Comparison of ENCODE assay signal across 17 cellular contexts in genomic region chr3:138232705-138233364, GRCh38. TPM values are rescaled to one million over a fixed set of nuclear protein-coding genes. Genes with fewer than 3 reads are reported as not detected.
A peak's percentile ranks its signal among the peaks of the same experiment; 100 is the strongest.
DNase-seq lines count a peak whose midpoint lies in the region; ATAC-seq, FAIRE-seq and TF ChIP-seq lines count a peak whose summit lies in the region.
"Had no signal": no experiment of that assay in that cellular context is flagged by ENCODE, and none has a peak within 500 bp of the region (broad histone marks: within the 10 kb centered on the region; RNA-seq: fewer than 3 reads in every experiment).

No MANE protein-coding gene starts in this region.

- POLR2A ChIA-PET in HepG2 (lab: Yijun Ruan, JAX) = no interaction called here

- no peak for FAIRE-seq in HepG2 (lab: Jason Lieb, UNC)
- FAIRE-seq: GM12878, GM19239, H1 had no signal

- no peaks in the 10 kb centered on the region for H4K20me1 ChIP-seq in HepG2 (ENCODE audit: insufficient read depth, low read length)

- no peak overlapping the region for H3K9ac ChIP-seq in HepG2 (ENCODE audit: insufficient read depth, low read depth, low read length)
- H3K9ac ChIP-seq: BLaER1 had no signal

- in situ Hi-C loops in HepG2 (cut with HindIII; ENCODE audit: extremely low pct_ligation_motif_present, low pct_unique_long_range_greater_than_20kb) = no loop called here

- H3K9me3 ChIP-seq in right cardiac atrium (ENCODE audit: control insufficient read depth, low read length) (no peaks in the 10 kb centered on the region), HepG2 (ENCODE audit: low read length) (no peaks in the 10 kb centered on the region), right lobe of liver (no peaks in the 10 kb centered on the region)
- H3K9me3 ChIP-seq: BLaER1, HAP-1 had no signal

- TF ChIP-seq RAD21 in HepG2 (CRISPR knock-in tag; IDR thresholded peaks at IDR 0.05) = no peak

- no peaks in the 10 kb centered on the region for H3K79me2 ChIP-seq in HepG2 (ENCODE audit: insufficient read depth, low read length)

- intact Hi-C loops in Right ventricle myocardium superior (cut with DNase I) (no loop called here), right cardiac atrium (cut with DNase I) (no loop called here), HepG2 (cut with micrococcal nuclease; ENCODE audit: unreplicated experiment) (no loop called here), right lobe of liver (cut with DNase I) (no loop called here)

- H3K27me3 Mint-ChIP-seq in central memory CD8-positive, alpha-beta T cell = no peaks in the 10 kb centered on the region
- H3K27me3 Mint-ChIP-seq: CD4-positive, alpha-beta memory T cell had no signal

- ATAC-seq in Right ventricle myocardium superior (ENCODE audit: poor library complexity) (peak; percentile 53), right cardiac atrium (no peak), HepG2 (no peak), right lobe of liver (no peak)
- ATAC-seq in central memory CD8-positive, alpha-beta T cell (replicated peaks; ENCODE audit: extremely low read depth, poor library complexity, severe bottlenecking) = no peak
- ATAC-seq: GM12878 had no signal

- 64% methylated on average over 4 of the region's 4 CpGs for WGBS in right cardiac atrium
- 96% methylated on average over 4 of the region's 4 CpGs for WGBS in HepG2 (ENCODE audit: low lambda C conversion rate)
- WGBS in right lobe of liver (ENCODE audit: insufficient coverage, low coverage, low lambda C conversion rate, missing lambda C conversion rate) = 98% methylated on average over 4 of the region's 4 CpGs

- CTCF ChIA-PET in HepG2 (lab: Yijun Ruan, JAX; ENCODE audit: low intra/inter-chr PET ratio, low total read pairs) = no interaction called here

- H2AFZ ChIP-seq in HepG2 (ENCODE audit: low read length) = no peak overlapping the region

- peaks cover 46% of the 10 kb centered on the region for H3K36me3 Mint-ChIP-seq in central memory CD8-positive, alpha-beta T cell (ENCODE audit: insufficient read depth)

- peaks cover 10 to 59% of the 10 kb centered on the region in 2 experiments for H3K36me3 ChIP-seq in HepG2 (replicated peaks in 1 of 2; ENCODE audit: control insufficient read depth in 1 of 2, insufficient read depth in 2 of 2, low read length in 2 of 2)
- peaks cover 0 to 44% (median 4%) of the 10 kb centered on the region in 4 donors for H3K36me3 ChIP-seq in right lobe of liver

- no peaks in the 10 kb centered on the region for H3K9me3 Mint-ChIP-seq in central memory CD8-positive, alpha-beta T cell
- H3K9me3 Mint-ChIP-seq: CD4-positive, alpha-beta memory T cell had no signal

- no TSS peak for BruUV-seq in HepG2 (replicated peaks; lab: Mats Ljungman, UMichigan)

- H3K4me3 Mint-ChIP-seq in central memory CD8-positive, alpha-beta T cell = no peak overlapping the region
- H3K4me3 Mint-ChIP-seq: CD14-positive monocyte; CD4-positive, alpha-beta memory T cell had no signal

- TF ChIP-seq EP300 in HepG2 (IDR thresholded peaks at IDR 0.05; ENCODE audit: low read depth in 2 of 2, low read length in 2 of 2) (no peak), HepG2 (CRISPR knock-in tag; IDR thresholded peaks at IDR 0.05; ENCODE audit: borderline replicate concordance) (no peak)

- H3K4me1 ChIP-seq in right cardiac atrium (ENCODE audit: control insufficient read depth, insufficient read depth, low read length) = no peaks in the 10 kb centered on the region
- H3K4me1 ChIP-seq in HepG2 (ENCODE audit: insufficient read depth, low read length) = no peaks in the 10 kb centered on the region
- no peaks in the 10 kb centered on the region for H3K4me1 ChIP-seq in right lobe of liver
- H3K4me1 ChIP-seq: BLaER1, HAP-1 had no signal

- TF ChIP-seq CTCF in HepG2 (CRISPR knock-in tag; IDR thresholded peaks at IDR 0.05) (no peak), right lobe of liver (IDR thresholded peaks at IDR 0.05) (no peak)

- peak overlapping the region; percentile 35 for H3K27ac Mint-ChIP-seq in central memory CD8-positive, alpha-beta T cell (ENCODE audit: low read depth)
- H3K27ac Mint-ChIP-seq: CD4-positive, alpha-beta memory T cell had no signal

- no peaks in the 10 kb centered on the region for H3K27me3 ChIP-seq in right cardiac atrium (ENCODE audit: control insufficient read depth, insufficient read depth)
- H3K27me3 ChIP-seq in HepG2 (ENCODE audit: control insufficient read depth in 1 of 2, insufficient read depth in 2 of 2, low read length in 2 of 2) = no peaks in the 10 kb centered on the region
- H3K27me3 ChIP-seq in right lobe of liver = no peaks in the 10 kb centered on the region
- H3K27me3 ChIP-seq: BLaER1 had no signal

- H3K27ac ChIP-seq in right cardiac atrium (ENCODE audit: low read length) = no peak overlapping the region
- no peak overlapping the region for H3K27ac ChIP-seq in HepG2 (ENCODE audit: extremely low read length, insufficient read depth, low read length)
- no peak overlapping the region for H3K27ac ChIP-seq in right lobe of liver
- H3K27ac ChIP-seq: BLaER1 had no signal

- H3K4me2 ChIP-seq in HepG2 (ENCODE audit: low read depth, low read length) = no peak overlapping the region
- H3K4me2 ChIP-seq: BLaER1 had no signal

- TF ChIP-seq POLR2A in HepG2 (IDR thresholded peaks at IDR 0.05; ENCODE audit: insufficient read depth in 1 of 2, low read depth in 2 of 2, low read length in 2 of 2) = no peak
- TF ChIP-seq POLR2A in right lobe of liver (IDR thresholded peaks at IDR 0.05) = no peak

- H3K4me1 Mint-ChIP-seq in central memory CD8-positive, alpha-beta T cell = peaks cover 8% of the 10 kb centered on the region
- H3K4me1 Mint-ChIP-seq: CD14-positive monocyte had no signal

- DNase-seq in Right ventricle myocardium superior (no peak), right cardiac atrium (no peak), HepG2 (ENCODE audit: low spot score) (no peak), right lobe of liver (no peak), NCI-H1092 (lab: John Stamatoyannopoulos, UW) (no peak), DMS114 treated with DMSO at 0.1 percent for 48 hours (lab: John Stamatoyannopoulos, UW; ENCODE audit: unreplicated experiment) (no peak)
- no peak for DNase-seq in central memory CD8-positive, alpha-beta T cell (ENCODE audit: low spot score in 2 of 2)
- DNase-seq: 8988T; CD4-positive, alpha-beta memory T cell; DMS79 treated with DMSO at 0.1 percent for 48 hours; IMR-90 had no signal

- H3K4me3 ChIP-seq in right cardiac atrium (ENCODE audit: low read length) (no peak overlapping the region), HepG2 (replicated peaks in 1 of 3; ENCODE audit: insufficient read depth in 1 of 3, low read depth in 2 of 3, low read length in 3 of 3) (no peak overlapping the region), right lobe of liver (no peak overlapping the region)
- H3K4me3 ChIP-seq: BLaER1, GM12878, HAP-1 had no signal

RNA-seq across cellular contexts. Expression of gene ARMC8, which starts 45.7 kb away (rescaled TPM):
- 32.1 TPM for total RNA-seq in Right ventricle myocardium superior
- total RNA-seq in right cardiac atrium = 10 to 100 TPM; 32.9 to 48.6 (median 35.9) TPM
- polyA plus RNA-seq in right cardiac atrium = 14.3 TPM
- 38.9 and 48.9 TPM in 2 replicates for total RNA-seq in HepG2 (2016; rRNA removed; fragmentation: Illumina TruSeq; extraction: Trizol)
- total RNA-seq in HepG2 (2016; cell fraction: cytosol; rRNA removed; fragmentation: Illumina TruSeq; extraction: Trizol; ENCODE audit: low read depth) = 18.2 and 23.7 TPM in 2 replicates
- total RNA-seq in HepG2 (2016; cell fraction: insoluble cytoplasmic fraction; rRNA removed; fragmentation: Illumina TruSeq; extraction: Trizol) = 43.7 and 56.0 TPM in 2 replicates
- total RNA-seq in HepG2 (2016; cell fraction: membrane; rRNA removed; fragmentation: Illumina TruSeq; extraction: Trizol) = 24.2 and 24.4 TPM in 2 replicates
- total RNA-seq in HepG2 (2016; cell fraction: nucleus; rRNA removed; fragmentation: Illumina TruSeq; extraction: Trizol) = 70.4 and 70.9 TPM in 2 replicates
- 50.7 and 55.3 TPM in 2 replicates for polyA plus RNA-seq in HepG2 (2011; rRNA removed)
- 22.8 and 25.0 TPM in 2 replicates for polyA plus RNA-seq in HepG2 (2011; cell fraction: cytosol; rRNA removed)
- polyA plus RNA-seq in HepG2 (2011; cell fraction: nucleus; rRNA removed) = 65.8 and 93.8 TPM in 2 replicates
- 19.5 and 22.5 TPM in 2 replicates for polyA plus RNA-seq in HepG2 (2012)
- polyA plus RNA-seq in HepG2 (2016; cell fraction: cytosol; fragmentation: Illumina TruSeq; extraction: Trizol; ENCODE audit: low read depth) = 3.6 and 3.9 TPM in 2 replicates
- 35.8 and 49.4 TPM in 2 replicates for polyA plus RNA-seq in HepG2 (2016; cell fraction: insoluble cytoplasmic fraction; fragmentation: Illumina TruSeq; extraction: Trizol; ENCODE audit: low read depth)
- polyA plus RNA-seq in HepG2 (2016; cell fraction: membrane; fragmentation: Illumina TruSeq; extraction: Trizol; ENCODE audit: low read depth) = 7.3 and 8.2 TPM in 2 replicates
- polyA plus RNA-seq in HepG2 (2016; cell fraction: nucleus; fragmentation: Illumina TruSeq; extraction: Trizol; ENCODE audit: insufficient read depth, low read depth) = 36.5 and 48.8 TPM in 2 replicates
- polyA minus RNA-seq in HepG2 (2011; rRNA and poly(A)+ RNA removed; ENCODE audit: low replicate concordance) = 194 and 251 TPM in 2 replicates
- polyA minus RNA-seq in HepG2 (2011; cell fraction: cytosol; rRNA and poly(A)+ RNA removed) = 31.1 and 35.2 TPM in 2 replicates
- 121 and 148 TPM in 2 replicates for polyA minus RNA-seq in HepG2 (2011; cell fraction: nucleus; rRNA and poly(A)+ RNA removed)
- total RNA-seq in right lobe of liver = 10 to 100 TPM; 15.5 to 24.6 (median 18.6) TPM

RNA-seq across cellular contexts. Expression of gene DBR1, which starts 58.1 kb away (rescaled TPM):
- total RNA-seq in Right ventricle myocardium superior (8.3 TPM), right cardiac atrium (10 to 100 TPM in 2 of 4 donors, 1 to 10 TPM in 2; 7.7 to 11.0 (median 9.7) TPM), HepG2 (2016; rRNA removed; fragmentation: Illumina TruSeq; extraction: Trizol) (16.7 and 22.7 TPM in 2 replicates), right lobe of liver (1 to 10 TPM; 3.2 to 6.1 (median 4.6) TPM)
- polyA plus RNA-seq in right cardiac atrium (5.8 TPM), HepG2 (2011; rRNA removed) (6.1 and 6.4 TPM in 2 replicates)
- 1.6 and 1.9 TPM in 2 replicates for total RNA-seq in HepG2 (2016; cell fraction: cytosol; rRNA removed; fragmentation: Illumina TruSeq; extraction: Trizol; ENCODE audit: low read depth)
- total RNA-seq in HepG2 (2016; cell fraction: insoluble cytoplasmic fraction; rRNA removed; fragmentation: Illumina TruSeq; extraction: Trizol) = 18.0 and 23.8 TPM in 2 replicates
- 4.4 and 5.9 TPM in 2 replicates for total RNA-seq in HepG2 (2016; cell fraction: membrane; rRNA removed; fragmentation: Illumina TruSeq; extraction: Trizol)
- total RNA-seq in HepG2 (2016; cell fraction: nucleus; rRNA removed; fragmentation: Illumina TruSeq; extraction: Trizol) = 8.9 and 12.6 TPM in 2 replicates
- 4.3 and 5.6 TPM in 2 replicates for polyA plus RNA-seq in HepG2 (2011; cell fraction: cytosol; rRNA removed)
- 3.2 and 6.3 TPM in 2 replicates for polyA plus RNA-seq in HepG2 (2011; cell fraction: nucleus; rRNA removed)
- 4.5 and 6.3 TPM in 2 replicates for polyA plus RNA-seq in HepG2 (2012)
- 0.51 and 0.66 TPM in 2 replicates for polyA plus RNA-seq in HepG2 (2016; cell fraction: cytosol; fragmentation: Illumina TruSeq; extraction: Trizol; ENCODE audit: low read depth)
- polyA plus RNA-seq in HepG2 (2016; cell fraction: insoluble cytoplasmic fraction; fragmentation: Illumina TruSeq; extraction: Trizol; ENCODE audit: low read depth) = 17.7 and 18.8 TPM in 2 replicates
- 1.5 and 1.8 TPM in 2 replicates for polyA plus RNA-seq in HepG2 (2016; cell fraction: membrane; fragmentation: Illumina TruSeq; extraction: Trizol; ENCODE audit: low read depth)
- 11.3 and 15.7 TPM in 2 replicates for polyA plus RNA-seq in HepG2 (2016; cell fraction: nucleus; fragmentation: Illumina TruSeq; extraction: Trizol; ENCODE audit: insufficient read depth, low read depth)
- polyA minus RNA-seq in HepG2 (2011; rRNA and poly(A)+ RNA removed; ENCODE audit: low replicate concordance) = 4.2 and 5.9 TPM in 2 replicates
- 4.1 and 5.1 TPM in 2 replicates for polyA minus RNA-seq in HepG2 (2011; cell fraction: cytosol; rRNA and poly(A)+ RNA removed)
- 6.6 and 7.7 TPM in 2 replicates for polyA minus RNA-seq in HepG2 (2011; cell fraction: nucleus; rRNA and poly(A)+ RNA removed)
